ENCODE assay signal across 9 cellular contexts in genomic region chr16:27935076-27935475, GRCh38.
"Had no signal": no experiment of that assay in that cellular context is flagged by ENCODE, and none has a peak within 500 bp of the region (broad histone marks: within the 10 kb centered on the region; RNA-seq: fewer than 3 reads in every experiment).

No MANE protein-coding gene starts in this region.

- H3K27ac ChIP-seq: GM23248 had no signal

- H3K36me3 ChIP-seq: HAP-1 had no signal

- H3K4me1 ChIP-seq: HAP-1 had no signal

- H3K9me3 ChIP-seq: HAP-1 had no signal

- ATAC-seq: GM23338, HCT116 had no signal

- H3K4me3 ChIP-seq: GM23248, GM23338, HAP-1 had no signal

- DNase-seq: GM23248, GOT3, H7, H9, HCEC 1CT, HFFc6 had no signal
